8 cellular contexts compared by ENCODE assay signal in the genomic region with DNA sequence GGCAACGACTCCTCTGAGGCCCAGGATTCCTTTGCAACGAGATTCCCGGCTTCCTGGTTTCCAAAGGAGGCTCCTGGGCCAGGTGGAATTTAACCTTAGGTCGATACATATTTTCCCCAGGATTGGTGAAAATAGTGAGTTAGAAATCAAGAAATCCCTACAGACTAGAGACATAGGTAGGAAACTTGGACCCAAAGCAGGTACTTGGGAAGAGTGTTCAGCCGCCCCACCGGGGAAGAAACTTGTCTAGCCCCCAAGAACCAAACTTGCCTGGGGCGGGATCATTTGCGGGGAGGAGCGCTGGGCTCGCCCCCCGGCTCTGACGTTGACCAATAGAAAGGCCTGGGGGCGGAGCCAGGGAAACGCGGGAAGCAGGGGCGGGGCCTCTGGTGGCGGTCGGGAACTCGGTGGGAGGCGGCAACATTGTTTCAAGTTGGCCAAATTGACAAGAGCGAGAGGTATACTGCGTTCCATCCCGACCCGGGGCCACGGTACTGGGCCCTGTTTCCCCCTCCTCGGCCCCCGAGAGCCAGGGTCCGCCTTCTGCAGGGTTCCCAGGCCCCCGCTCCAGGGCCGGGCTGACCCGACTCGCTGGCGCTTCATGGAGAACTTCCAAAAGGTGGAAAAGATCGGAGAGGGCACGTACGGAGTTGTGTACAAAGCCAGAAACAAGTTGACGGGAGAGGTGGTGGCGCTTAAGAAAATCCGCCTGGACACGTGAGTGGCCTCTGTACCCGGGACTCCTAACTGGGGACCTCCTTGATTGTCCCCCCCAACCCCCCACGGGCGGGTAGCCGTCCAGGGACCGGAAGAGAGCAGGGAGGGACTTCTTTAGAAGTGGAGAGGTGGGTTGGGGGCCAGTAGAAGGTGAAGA. TPM values are rescaled to one million over a fixed set of nuclear protein-coding genes. Genes with fewer than 3 reads are reported as not detected.
DNase-seq lines count a peak whose midpoint lies in the region; ATAC-seq and TF ChIP-seq lines count a peak whose summit lies in the region.

A gene (plus strand): TSS at position 423 of the 874 bp plus-strand sequence. CDS start 179 bp downstream, at position 602.

- TF ChIP-seq CTCF in mesothelial cell of epicardium (IDR thresholded peaks at IDR 0.05; ENCODE audit: unreplicated experiment), result no peak

- H3K27me3 Mint-ChIP-seq in mesothelial cell of epicardium (ENCODE audit: low read depth), result no peaks in the 10 kb centered on the region

- H3K4me3 ChIP-seq in NT2/D1 (ENCODE audit: insufficient read length, low read depth), result peak within 1 kb of the TSS; percentile 76

- H3K36me3 ChIP-seq in NT2/D1 (ENCODE audit: insufficient read depth, insufficient read length, low read length), result peaks cover 38% of the 10 kb centered on the region

- DNase-seq in Caki2 (ENCODE audit: low read depth), result peak; percentile 83
- peak; percentile 79 for DNase-seq in HT1080 (ENCODE audit: low read depth)
- peak; percentile 78 for DNase-seq in NT2/D1 (ENCODE audit: low read depth, low spot score)
- peak; percentile 74 for DNase-seq in activated CD8-positive, alpha-beta memory T cell treated with anti-CD3 and anti-CD28 coated beads, Interleukin-2, amount 50 U/mL, for 1 hour (ENCODE audit: extremely low read depth)
- peak; percentile 90 to 96 for DNase-seq in mesothelial cell of epicardium (ENCODE audit: low spot score in 2 of 2, unreplicated experiment in 2 of 2)
- peak; percentile 79 to 82 for DNase-seq in stimulated activated CD8-positive, alpha-beta memory T cell treated with anti-CD3 and anti-CD28 coated beads, Interleukin-15, amount 100 ng/mL, for 4 hours (ENCODE audit: low read depth in 2 of 2)

- H3K36me3 Mint-ChIP-seq in mesothelial cell of epicardium, result peaks cover 3% of the 10 kb centered on the region

- H3K4me3 Mint-ChIP-seq in mesothelial cell of epicardium, result peak within 1 kb of the TSS; percentile 98

- H3K9ac ChIP-seq in NT2/D1 (ENCODE audit: insufficient read length, low read depth), result peak within 1 kb of the TSS; percentile 88

- peaks cover 6% of the 10 kb centered on the region for H3K4me1 ChIP-seq in NT2/D1 (ENCODE audit: insufficient read depth, insufficient read length)

- in situ Hi-C loops in Caki2 (cut with HindIII; ENCODE audit: low pct_unique_long_range_greater_than_20kb, low sequenced_read_pairs), result no loop called here
- in situ Hi-C loops in endometrial microvascular endothelial cells (cut with HindIII; ENCODE audit: inconsistent ontology term, low pct_unique_long_range_greater_than_20kb, low sequenced_read_pairs), result no loop called here

- peak within 1 kb of the TSS; percentile 88 for H3K27ac Mint-ChIP-seq in mesothelial cell of epicardium

- no peaks in the 10 kb centered on the region for H3K9me3 Mint-ChIP-seq in mesothelial cell of epicardium

- H3K4me1 Mint-ChIP-seq in mesothelial cell of epicardium, result peaks cover 29% of the 10 kb centered on the region

- H3K27me3 ChIP-seq in NT2/D1 (ENCODE audit: insufficient read depth, insufficient read length), result no peaks in the 10 kb centered on the region

- ATAC-seq in GM21360 (IDR thresholded peaks at IDR 0.05; ENCODE audit: unreplicated experiment), result peak; percentile 83

- no peaks in the 10 kb centered on the region for H3K9me3 ChIP-seq in NT2/D1 (ENCODE audit: insufficient read depth, low read length)

RNA-seq across cellular contexts. Expression of the gene that starts here (rescaled TPM):
- total RNA-seq in Caki2 (2014; rRNA removed; shearing (Covaris generic); ENCODE audit: low replicate concordance), result 42.6 and 58.5 TPM in 2 replicates
- 76.5 and 97.2 TPM in 2 replicates for total RNA-seq in HT1080 (2014; rRNA removed; shearing (Covaris generic))
- polyA plus RNA-seq in HT1080 (2015; cell fraction: cytosol; rRNA removed), result 63.9 and 64.6 TPM in 2 replicates
- polyA plus RNA-seq in HT1080 (2015; cell fraction: nucleus; rRNA removed), result 83.9 and 92.5 TPM in 2 replicates
- total RNA-seq in endometrial microvascular endothelial cells (ENCODE audit: inconsistent ontology term) (61.3 TPM), mesothelial cell of epicardium (52.0 to 54.0 TPM (median 52.4 TPM) in 3 replicates)

Comparison
In these comparisons a context has a peak if more than half of its experiments do, and no peak if none do; other contexts are left out.
1. Peak in every context shown above with its lines: DNase-seq, ATAC-seq and H3K4me3 ChIP-seq.